Comparison of ENCODE assay signal across 8 cellular contexts in the genomic region with DNA sequence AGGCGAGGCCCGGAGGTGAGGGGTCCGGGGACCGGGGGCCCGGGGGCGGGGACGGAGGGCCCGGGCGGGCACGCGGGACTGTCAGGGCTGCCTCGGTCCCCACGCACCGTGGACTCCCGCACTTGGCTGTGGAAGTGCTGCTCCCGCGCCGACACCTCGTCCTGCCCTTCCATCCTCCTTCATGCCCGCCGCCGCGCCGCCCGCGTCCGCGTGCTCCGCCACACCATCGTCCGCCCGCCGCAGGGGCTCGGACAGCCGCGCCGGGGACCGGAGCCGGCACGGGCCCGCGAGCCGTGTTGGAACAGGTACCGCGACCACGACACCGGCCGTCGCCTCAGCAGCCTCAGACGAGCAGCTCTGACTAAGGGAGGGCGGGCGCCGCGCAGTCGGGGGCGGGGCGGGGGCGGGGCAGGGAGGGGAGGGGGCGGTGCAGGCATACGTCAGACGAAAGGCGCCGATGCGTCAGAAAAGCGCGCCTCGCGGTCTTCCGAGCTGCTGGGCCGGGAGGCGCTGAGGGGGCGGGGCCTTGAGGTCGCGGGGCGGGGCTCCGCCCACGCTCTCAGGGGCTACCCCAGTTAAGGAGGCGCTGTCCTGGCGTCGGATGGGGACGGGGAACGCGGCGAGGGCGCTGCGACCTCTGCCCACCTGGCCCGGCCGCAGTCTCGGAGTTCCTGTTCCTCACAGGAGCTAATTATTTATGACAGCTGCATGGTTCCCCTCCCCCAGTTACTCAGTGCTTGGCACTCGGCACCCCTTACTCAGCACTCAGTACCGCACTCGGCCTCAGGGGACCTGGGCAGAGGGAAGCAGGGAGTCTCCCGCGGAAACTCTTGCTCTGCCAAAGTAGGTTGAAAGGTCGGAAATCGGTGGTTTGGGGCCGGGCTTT. TPM values are rescaled to one million over a fixed set of nuclear protein-coding genes. Genes with fewer than 3 reads are reported as not detected.
DNase-seq lines count a peak whose midpoint lies in the region; ATAC-seq, FAIRE-seq and TF ChIP-seq lines count a peak whose summit lies in the region.

Gene LMBR1 (minus strand): TSS at position 363 of the 886 bp plus-strand sequence. CDS start 190 bp downstream, at position 173.

- H2BK20ac ChIP-seq in H1 (ENCODE audit: low read length) = no peak within 1 kb of the TSS

- peak; percentile 77 to 79 for TF ChIP-seq POLR2A in H1 (IDR thresholded peaks at IDR 0.05; ENCODE audit: control extremely low read depth in 1 of 2, low read depth in 2 of 2, low read length in 2 of 2)

- H3K4me1 ChIP-seq in H1 (replicated peaks in 1 of 4; ENCODE audit: control insufficient read depth in 3 of 4, insufficient read depth in 4 of 4, low read length in 3 of 4) (peaks cover 0 to 4% (median 0%) of the 10 kb centered on the region in 4 experiments; a peak in 2 of 7 replicates), mesendoderm (ENCODE audit: control insufficient read depth, low read depth, low read length) (no peaks in the 10 kb centered on the region)

- peaks cover 4 to 38% of the 10 kb centered on the region in 2 experiments; a peak in 3 of 4 replicates for H3K79me2 ChIP-seq in H1 (ENCODE audit: control insufficient read depth in 1 of 2, insufficient read depth in 2 of 2, low read length in 2 of 2)
- peaks cover 17% of the 10 kb centered on the region for H3K79me2 ChIP-seq in mesendoderm (ENCODE audit: control insufficient read depth, insufficient read depth, low read length)

- H2BK12ac ChIP-seq in H1 (ENCODE audit: low read depth, low read length) = peak within 1 kb of the TSS; percentile 80; the same call in 1 of the 2 replicates

- no peaks in the 10 kb centered on the region for H3K9me3 ChIP-seq in H1 (ENCODE audit: insufficient read depth in 2 of 2, low read depth in 1 of 2, low read length in 1 of 2)

- H4K8ac ChIP-seq in H1 (ENCODE audit: extremely low read depth, insufficient read depth, low read length) = peak within 1 kb of the TSS; percentile 85
- no peak within 1 kb of the TSS for H4K8ac ChIP-seq in mesendoderm (ENCODE audit: low read depth, low read length)

- peak; percentile 64 for ATAC-seq in GM21360 (IDR thresholded peaks at IDR 0.05; ENCODE audit: unreplicated experiment)

- H3K4ac ChIP-seq in H1 (replicated peaks; ENCODE audit: insufficient read length, low read depth, low read length) = peak within 1 kb of the TSS; percentile 19
- no peak within 1 kb of the TSS for H3K4ac ChIP-seq in mesendoderm (ENCODE audit: low read depth, low read length)

- H3K4me2 ChIP-seq in H1 (ENCODE audit: insufficient read depth in 1 of 2, low read depth in 2 of 2, low read length in 2 of 2) = peak within 1 kb of the TSS; percentile 78 to 90
- H3K4me2 ChIP-seq in mesendoderm (ENCODE audit: low read length) = peak within 1 kb of the TSS; percentile 90

- CTCF ChIA-PET in H1 (lab: Charles Lee; ENCODE audit: partially characterized antibody) = interaction anchor here (0.8 to 1.7 kb wide), 3 partner anchors 54 to 57 kb away, joined by 3 read pairs; partner anchors contain the start of gene NOM1

- no peak for FAIRE-seq in H1 (lab: Jason Lieb, UNC)

- peak within 1 kb of the TSS; percentile 75; the same call in 1 of the 2 replicates for H3K27ac ChIP-seq in H1 (ENCODE audit: low read depth, low read length)
- peak within 1 kb of the TSS; percentile 86 for H3K27ac ChIP-seq in mesendoderm (ENCODE audit: low read depth, low read length)

- H2AK5ac ChIP-seq in H1 (ENCODE audit: low read depth, low read length) = no peak within 1 kb of the TSS
- no peak within 1 kb of the TSS for H2AK5ac ChIP-seq in mesendoderm (ENCODE audit: low read length)

- DNase-seq in COR-L47 (lab: John Stamatoyannopoulos, UW) (peak; percentile 91), HT1080 (ENCODE audit: low read depth) (peak; percentile 89), NOMO-1 treated with DMSO at 0.1 percent for 48 hours (lab: John Stamatoyannopoulos, UW; ENCODE audit: unreplicated experiment) (peak; percentile 70), H1 (ENCODE audit: low read depth in 1 of 2, low spot score in 2 of 2) (peak; percentile 91 to 96), mesendoderm (peak; percentile 96)
- DNase-seq in activated CD8-positive, alpha-beta memory T cell treated with anti-CD3 and anti-CD28 coated beads for 48 hours (ENCODE audit: low read depth in 2 of 3, low spot score in 2 of 3) = peak; percentile 87 to 92 (median 90)
- peak; percentile 83 for DNase-seq in stimulated activated CD8-positive, alpha-beta memory T cell treated with anti-CD3 and anti-CD28 coated beads, Interleukin-15, amount 100 ng/mL, for 1 hour (ENCODE audit: low read depth)

- H4K5ac ChIP-seq in H1 (ENCODE audit: insufficient read length, low read depth, low read length) (peak within 1 kb of the TSS; percentile 62), mesendoderm (ENCODE audit: low read length) (no peak within 1 kb of the TSS)

- no peak for TF ChIP-seq EP300 in H1 (IDR thresholded peaks at IDR 0.05; ENCODE audit: borderline replicate concordance in 1 of 2, low read depth in 2 of 2, low read length in 2 of 2)

- H3K56ac ChIP-seq in H1 (replicated peaks; ENCODE audit: insufficient read length, low read depth, low read length) (peak within 1 kb of the TSS; percentile 90), mesendoderm (ENCODE audit: low read length) (peak within 1 kb of the TSS; percentile 96)

- H3K18ac ChIP-seq in H1 (ENCODE audit: extremely low read depth, low read length) = peak within 1 kb of the TSS; percentile 60
- H3K18ac ChIP-seq in mesendoderm (ENCODE audit: low read length) = peak within 1 kb of the TSS; percentile 78

- 3% methylated on average over 49 of the region's 97 CpGs; no CpG with 5 or more reads in 1 of the 2 experiments for WGBS in H1 (ENCODE audit: extremely low coverage in 1 of 2, insufficient coverage in 1 of 2, insufficient read length in 1 of 2, insufficient replicate concordance in 2 of 2, low coverage in 1 of 2, low lambda C conversion rate in 2 of 2, missing lambda C conversion rate in 1 of 2), 2 experiments
- no CpG with 5 or more reads among the region's 97 CpGs for WGBS in mesendoderm (ENCODE audit: extremely low coverage, insufficient coverage, low lambda C conversion rate)

- no peaks in the 10 kb centered on the region for H4K20me1 ChIP-seq in H1 (replicated peaks in 1 of 2; ENCODE audit: control insufficient read depth in 1 of 2, insufficient read depth in 2 of 2, low read length in 2 of 2)

- H3K4me3 ChIP-seq in H1 (ENCODE audit: extremely low read depth in 1 of 4, insufficient read depth in 2 of 4, low read depth in 3 of 4, low read length in 4 of 4) = peak within 1 kb of the TSS; percentile 70 to 97 (median 94)
- peak within 1 kb of the TSS; percentile 81 for H3K4me3 ChIP-seq in mesendoderm (ENCODE audit: low read length)

- H2BK15ac ChIP-seq in H1 (ENCODE audit: low read length) (peak within 1 kb of the TSS; percentile 83; the same call in 1 of the 2 replicates), mesendoderm (replicated peaks; ENCODE audit: low read depth) (no peak within 1 kb of the TSS)

- peak within 1 kb of the TSS; percentile 79 for H2BK120ac ChIP-seq in H1 (replicated peaks; ENCODE audit: low read depth, low read length)
- H2BK120ac ChIP-seq in mesendoderm (ENCODE audit: low read depth, low read length) = no peak within 1 kb of the TSS

- peak within 1 kb of the TSS; percentile 97 for H2AFZ ChIP-seq in H1 (ENCODE audit: low read length)

- 0 out of 2 replicates have a peak, but pooled peaks cover 3% of the 10 kb centered on the region for H3K23me2 ChIP-seq in H1 (ENCODE audit: low read depth, low read length)

- H3K27me3 ChIP-seq in H1 (replicated peaks in 1 of 4; ENCODE audit: control insufficient read depth in 3 of 4, extremely low read depth in 1 of 4, insufficient read depth in 3 of 4, low read length in 3 of 4) = no peaks in the 10 kb centered on the region
- H3K27me3 ChIP-seq in mesendoderm (ENCODE audit: insufficient read depth, low read length, poor library complexity) = no peaks in the 10 kb centered on the region

- H3K36me3 ChIP-seq in H1 (ENCODE audit: control insufficient read depth in 2 of 4, insufficient read depth in 4 of 4, low read length in 3 of 4) = no peaks in the 10 kb centered on the region; a peak in 1 of 8 replicates
- no peaks in the 10 kb centered on the region for H3K36me3 ChIP-seq in mesendoderm (ENCODE audit: control insufficient read depth, insufficient read depth, low read length)

- H4K91ac ChIP-seq in H1 (replicated peaks; ENCODE audit: insufficient read length, low read length) = peak within 1 kb of the TSS; percentile 93

- H3K23ac ChIP-seq in H1 (ENCODE audit: insufficient read length) (no peak within 1 kb of the TSS), mesendoderm (ENCODE audit: low read length) (no peak within 1 kb of the TSS)

- peak within 1 kb of the TSS; percentile 71; the same call in 1 of the 2 replicates for H2BK5ac ChIP-seq in H1 (ENCODE audit: low read depth, low read length)
- peak within 1 kb of the TSS; percentile 82 for H2BK5ac ChIP-seq in mesendoderm (ENCODE audit: low read length)

- POLR2A ChIA-PET in H1 (lab: Charles Lee; ENCODE audit: partially characterized antibody) = interaction anchor here (0.7 to 1.7 kb wide), 7 partner anchors 10 to 168 kb away, joined by 3 to 8 read pairs (median 3); partner anchors contain the start of gene NOM1

- H3K14ac ChIP-seq in H1 (ENCODE audit: insufficient read length) = no peak within 1 kb of the TSS

- peak; percentile 14 to 43 (median 18); a peak in 2 of 4 replicates for TF ChIP-seq CTCF in H1 (IDR thresholded peaks at IDR 0.05; ENCODE audit: control extremely low read depth in 1 of 3, insufficient read depth in 1 of 3, low read depth in 1 of 3, low read length in 3 of 3)

- H3K79me1 ChIP-seq in H1 (ENCODE audit: low read depth, low read length) = no peaks in the 10 kb centered on the region; the same call in 1 of the 2 replicates
- peaks cover 4% of the 10 kb centered on the region for H3K79me1 ChIP-seq in mesendoderm (ENCODE audit: low read length)

- TF ChIP-seq RAD21 in H1 (IDR thresholded peaks at IDR 0.05 in 1 of 2, conservative IDR thresholded peaks at IDR 0.05 in 1 of 2; ENCODE audit: low read depth in 2 of 2, low read length in 2 of 2) = no peak; a peak in 1 of 4 replicates

- H3K9ac ChIP-seq in H1 (replicated peaks in 1 of 4; ENCODE audit: extremely low read depth in 1 of 4, low read depth in 3 of 4, low read length in 3 of 4) = peak within 1 kb of the TSS; percentile 78 to 94 (median 85)
- peak within 1 kb of the TSS; percentile 84 for H3K9ac ChIP-seq in mesendoderm (ENCODE audit: low read length)

RNA-seq across cellular contexts. Expression of gene LMBR1, which starts in this region (rescaled TPM):
- total RNA-seq in HT1080 (2014; rRNA removed; shearing (Covaris generic)) = 81.0 and 104 TPM in 2 replicates
- 41.3 and 46.2 TPM in 2 replicates for polyA plus RNA-seq in HT1080 (2015; cell fraction: cytosol; rRNA removed)
- 31.7 and 34.5 TPM in 2 replicates for polyA plus RNA-seq in HT1080 (2015; cell fraction: nucleus; rRNA removed)
- 62.9 and 70.4 TPM in 2 replicates for total RNA-seq in H1 (2021; fragmentation: NEBNext Ultra II Directional; extraction: Animal tissue kit (Norgen Biotek cat#: 25700))
- 15.1 and 17.6 TPM in 2 replicates for polyA plus RNA-seq in H1 (2011; rRNA removed)
- polyA plus RNA-seq in H1 (2011; cell fraction: cytosol; rRNA removed) = 21.2 TPM
- 29.5 TPM for polyA plus RNA-seq in H1 (2011; cell fraction: nucleus; rRNA removed)
- 24.8 to 30.6 TPM (median 27.9 TPM) in 4 replicates for polyA plus RNA-seq in H1 (2012, experiment 1 of 2)
- polyA plus RNA-seq in H1 (2012, experiment 2 of 2) = 2.8 TPM
- polyA plus RNA-seq in H1 (2013, experiment 1 of 2) = 41.0 TPM
- polyA plus RNA-seq in H1 (2013, experiment 2 of 2) = 47.7 TPM
- polyA minus RNA-seq in H1 (2011; rRNA and poly(A)+ RNA removed) = 70.4 and 72.0 TPM in 2 replicates
- polyA minus RNA-seq in H1 (2011; cell fraction: cytosol; rRNA and poly(A)+ RNA removed) = 34.4 TPM
- polyA minus RNA-seq in H1 (2011; cell fraction: nucleus; rRNA and poly(A)+ RNA removed) = 136 TPM
- polyA plus RNA-seq in mesendoderm (2013, experiment 1 of 2) = 31.5 TPM
- polyA plus RNA-seq in mesendoderm (2013, experiment 2 of 2) = 30.5 TPM

Comparison
In these comparisons a context has a peak if more than half of its experiments do, and no peak if none do; other contexts are left out.
1. Peak in every context shown above with its lines: DNase-seq, ATAC-seq, H3K4me3 ChIP-seq and H3K27ac ChIP-seq.